ENCODE assay signal across 9 cellular contexts in the genomic region with DNA sequence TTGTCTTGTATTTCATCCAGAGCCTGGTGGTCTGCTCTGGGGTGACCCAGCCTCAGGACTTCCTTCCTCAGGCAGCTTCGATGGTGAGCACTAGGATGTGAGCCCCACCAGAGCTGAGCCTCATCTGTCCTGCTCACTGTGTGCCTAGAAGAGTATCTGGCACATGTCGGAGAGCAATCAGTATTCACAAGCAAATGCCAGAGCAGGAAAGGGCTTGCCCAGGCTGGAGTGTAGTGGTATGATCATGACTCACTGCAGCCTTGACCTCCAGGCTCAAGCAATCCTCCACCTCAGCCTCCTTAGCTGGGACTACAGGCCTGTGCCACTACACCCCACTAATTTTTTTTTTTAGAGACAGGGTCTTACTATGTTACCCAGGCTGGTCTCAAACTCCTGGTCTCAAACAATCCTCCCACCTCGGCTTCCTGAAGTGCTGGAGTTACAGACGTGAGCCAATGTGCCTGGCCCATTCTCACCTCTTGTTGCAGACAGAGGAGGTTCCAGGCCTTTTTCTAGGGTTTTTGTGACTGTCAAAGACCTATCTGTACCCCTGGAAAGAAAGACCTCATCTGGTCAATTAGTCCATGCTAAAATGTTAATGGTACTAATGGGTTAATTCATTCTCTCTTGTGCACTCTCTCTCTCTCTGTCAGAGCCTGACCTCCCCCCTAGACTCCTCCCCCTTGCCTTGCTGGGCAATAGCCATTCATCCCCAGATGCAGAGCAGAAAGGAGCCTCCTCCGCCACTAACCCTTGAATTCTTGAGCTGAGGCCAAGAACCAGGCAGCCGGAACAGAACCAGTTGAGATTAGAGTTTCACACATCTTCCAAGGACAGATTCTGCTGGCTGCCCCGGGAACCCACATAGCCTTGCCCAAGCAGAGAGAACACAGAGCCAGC.
DNase-seq lines count a peak whose midpoint lies in the region; ATAC-seq, FAIRE-seq and TF ChIP-seq lines count a peak whose summit lies in the region.
"Had no signal": no experiment of that assay in that cellular context is flagged by ENCODE, and none has a peak within 500 bp of the region (broad histone marks: within the 10 kb centered on the region; RNA-seq: fewer than 3 reads in every experiment).

No MANE protein-coding gene starts in this region.

- H3K9me3 Mint-ChIP-seq in neural progenitor cell (no peaks in the 10 kb centered on the region), immature natural killer cell (no peaks in the 10 kb centered on the region)

- H3K4me3 Mint-ChIP-seq in neural progenitor cell, result peak overlapping the region; percentile 76
- no peak overlapping the region for H3K4me3 Mint-ChIP-seq in immature natural killer cell

- TF ChIP-seq CTCF in fibroblast of pulmonary artery (IDR thresholded peaks at IDR 0.05; ENCODE audit: low read length, missing control alignments) (no peak), neural progenitor cell (IDR thresholded peaks at IDR 0.05) (no peak)

- peak; percentile 98 for FAIRE-seq in RCC 7860 (lab: Jason Lieb, UNC)

- H3K4me1 Mint-ChIP-seq in neural progenitor cell (peaks cover 58% of the 10 kb centered on the region), immature natural killer cell (no peaks in the 10 kb centered on the region)

- H3K36me3 Mint-ChIP-seq in neural progenitor cell (no peaks in the 10 kb centered on the region), immature natural killer cell (no peaks in the 10 kb centered on the region)

- H3K4me3 ChIP-seq in fibroblast of pulmonary artery (replicated peaks; ENCODE audit: low read depth, low read length) (no peak overlapping the region), neural progenitor cell (peak overlapping the region; percentile 34)
- H3K4me3 ChIP-seq: Peyer's patch had no signal

- no peaks in the 10 kb centered on the region for H3K36me3 ChIP-seq in neural progenitor cell
- H3K36me3 ChIP-seq: Peyer's patch had no signal

- H4K20me1 ChIP-seq in neural progenitor cell (ENCODE audit: low read depth), result no peaks in the 10 kb centered on the region

- peaks cover 13% of the 10 kb centered on the region for H3K27me3 Mint-ChIP-seq in neural progenitor cell (ENCODE audit: insufficient read depth, low read depth)
- peaks cover 0 to 3% (median 1%) of the 10 kb centered on the region in 3 donors for H3K27me3 Mint-ChIP-seq in immature natural killer cell (ENCODE audit: low read depth in 3 of 3)

- H3K27ac Mint-ChIP-seq in neural progenitor cell (peak overlapping the region; percentile 95), immature natural killer cell (no peak overlapping the region)

- no peak for ATAC-seq in GM18511 (IDR thresholded peaks at IDR 0.05; ENCODE audit: unreplicated experiment)
- ATAC-seq in GM21737 (IDR thresholded peaks at IDR 0.05; ENCODE audit: unreplicated experiment), result no peak

- no peaks in the 10 kb centered on the region for H3K79me2 ChIP-seq in neural progenitor cell (ENCODE audit: low read depth)

- peak; percentile 56 for DNase-seq in Ammon's horn (ENCODE audit: low spot score)
- DNase-seq in RCC 7860 (ENCODE audit: low spot score), result peak; percentile 96
- DNase-seq in fibroblast of pulmonary artery (ENCODE audit: low read depth), result peak; percentile 96
- DNase-seq in neural progenitor cell (ENCODE audit: low spot score), result peak; percentile 85
- no peak for DNase-seq in NCI-H146 (lab: John Stamatoyannopoulos, UW)
- DNase-seq in immature natural killer cell, result no peak

- H3K27ac ChIP-seq in neural progenitor cell, result peak overlapping the region; percentile 62
- H3K27ac ChIP-seq: Peyer's patch had no signal

- H3K9ac ChIP-seq in neural progenitor cell, result no peak overlapping the region

- peak overlapping the region; percentile 70 for H3K4me2 ChIP-seq in neural progenitor cell

- H3K27me3 ChIP-seq in neural progenitor cell, result no peaks in the 10 kb centered on the region
- H3K27me3 ChIP-seq: Peyer's patch had no signal

- peaks cover 60% of the 10 kb centered on the region for H3F3A ChIP-seq in neural progenitor cell (ENCODE audit: low read depth)

- peak overlapping the region; percentile 71 for H2AFZ ChIP-seq in neural progenitor cell (replicated peaks)

- H3K9me3 ChIP-seq in neural progenitor cell (ENCODE audit: low read depth), result no peaks in the 10 kb centered on the region
- H3K9me3 ChIP-seq: Peyer's patch had no signal

- H3K4me1 ChIP-seq in neural progenitor cell, result peaks cover 48% of the 10 kb centered on the region

Comparison
In these comparisons a context has a peak if more than half of its experiments do, and no peak if none do; other contexts are left out.
1. DNase-seq: peak in Ammon's horn (single experiment), RCC 7860 (single experiment), fibroblast of pulmonary artery (single experiment) and neural progenitor cell (single experiment); none in NCI-H146 (single experiment) and immature natural killer cell (0 of 3).